28 cellular contexts compared by ENCODE assay signal in genomic region chr2:240446618-240447175, GRCh38.
"Had no signal": no experiment of that assay in that cellular context is flagged by ENCODE, and none has a peak within 500 bp of the region (broad histone marks: within the 10 kb centered on the region; RNA-seq: fewer than 3 reads in every experiment).

No MANE protein-coding gene starts in this region.

- H3K4me1 ChIP-seq: right lobe of liver, upper lobe of right lung had no signal

- H3K36me3 ChIP-seq: neural progenitor cell, neutrophil, ovary, right lobe of liver, thoracic aorta, thyroid gland, upper lobe of right lung, uterus had no signal

- H3K4me3 Mint-ChIP-seq: naive thymus-derived CD4-positive, alpha-beta T cell; natural killer cell; nephron; neural progenitor cell; stimulated activated effector memory CD8-positive, alpha-beta T cell treated with anti-CD3 and anti-CD28 coated beads, Interleukin-12 subunit alpha, Interleukin-12 subunit beta, amount 100 ng/mL, for 72 hours; stimulated activated naive B cell treated with anti-CD40 and anti-IgM and Interleukin-4, amounts not matched to agents 10 μg/mL and 1 μg/mL and 100 μg/mL, for 72 hours; stimulated activated naive CD8-positive, alpha-beta T cell treated with anti-CD3 and anti-CD28 coated beads, Interleukin-15, Interleukin-2, amounts not matched to agents 100 ng/mL and 50 ng/mL, for 24 hours had no signal

- H3K27me3 Mint-ChIP-seq: progenitor cell of endocrine pancreas had no signal

- H3K27ac Mint-ChIP-seq: naive thymus-derived CD4-positive, alpha-beta T cell; natural killer cell; nephron; neural progenitor cell; progenitor cell of endocrine pancreas; stimulated activated effector memory CD8-positive, alpha-beta T cell treated with anti-CD3 and anti-CD28 coated beads, Interleukin-12 subunit alpha, Interleukin-12 subunit beta, amount 100 ng/mL, for 72 hours; stimulated activated naive B cell treated with anti-CD40 and anti-IgM and Interleukin-4, amounts not matched to agents 10 μg/mL and 1 μg/mL and 100 μg/mL, for 72 hours; stimulated activated naive CD8-positive, alpha-beta T cell treated with anti-CD3 and anti-CD28 coated beads, Interleukin-15, Interleukin-2, amounts not matched to agents 100 ng/mL and 50 ng/mL, for 24 hours had no signal

- H2AFZ ChIP-seq: neural progenitor cell, parathyroid adenoma had no signal

- H3K4me3 ChIP-seq: neural progenitor cell, ovary, psoas muscle, right lobe of liver, sigmoid colon, stomach, thoracic aorta, thyroid gland, tibial nerve, upper lobe of right lung, uterus had no signal

- FAIRE-seq: small intestine had no signal

- H3K9me3 ChIP-seq: neutrophil, ovary, psoas muscle, right lobe of liver, sigmoid colon, stomach, thoracic aorta, thyroid gland, tibial nerve, upper lobe of right lung, uterus had no signal

- H3K9ac ChIP-seq: neural progenitor cell, parathyroid adenoma had no signal

- H3K9me3 Mint-ChIP-seq: naive thymus-derived CD4-positive, alpha-beta T cell; natural killer cell; nephron; neural progenitor cell; stimulated activated effector memory CD8-positive, alpha-beta T cell treated with anti-CD3 and anti-CD28 coated beads, Interleukin-12 subunit alpha, Interleukin-12 subunit beta, amount 100 ng/mL, for 72 hours; stimulated activated naive B cell treated with anti-CD40 and anti-IgM and Interleukin-4, amounts not matched to agents 10 μg/mL and 1 μg/mL and 100 μg/mL, for 72 hours; stimulated activated naive CD8-positive, alpha-beta T cell treated with anti-CD3 and anti-CD28 coated beads, Interleukin-15, Interleukin-2, amounts not matched to agents 100 ng/mL and 50 ng/mL, for 24 hours had no signal

- H3K36me3 Mint-ChIP-seq: naive thymus-derived CD4-positive, alpha-beta T cell; natural killer cell; stimulated activated effector memory CD8-positive, alpha-beta T cell treated with anti-CD3 and anti-CD28 coated beads, Interleukin-12 subunit alpha, Interleukin-12 subunit beta, amount 100 ng/mL, for 72 hours had no signal

- DNase-seq: naive thymus-derived CD4-positive, alpha-beta T cell; natural killer cell; nucleus accumbens; ovary; psoas muscle; right lobe of liver; sigmoid colon; small intestine; stimulated activated CD4-positive, alpha-beta T cell treated with anti-CD3 and anti-CD28 coated beads, Interleukin-15, amount 100 ng/mL, for 24 hours; stimulated activated CD4-positive, alpha-beta T cell treated with anti-CD3 and anti-CD28 coated beads, Interleukin-2, amount 100 ng/mL, for 24 hours; stimulated activated CD4-positive, alpha-beta T cell treated with anti-CD3 and anti-CD28 coated beads, Interleukin-2, amount 100 ng/mL, for 48 hours; stimulated activated CD4-positive, alpha-beta T cell treated with anti-CD3 and anti-CD28 coated beads, Interleukin-4, amount 100 ng/mL, for 24 hours; stimulated activated naive B cell treated with anti-CD40 and anti-IgM and Interleukin-4, amounts not matched to agents 10 μg/mL and 1 μg/mL and 100 μg/mL, for 72 hours; stimulated activated naive CD4-positive, alpha-beta T cell treated with Interleukin-2 at 50 U/mL for 16 hours; stomach; thyroid gland; trophoblast cell; upper lobe of right lung; uterus had no signal

- H3K27ac ChIP-seq: neural progenitor cell, neutrophil, ovary, parathyroid adenoma, psoas muscle, right lobe of liver, sigmoid colon, stomach, thoracic aorta, thyroid gland, tibial nerve, upper lobe of right lung, uterus had no signal

- H3K27me3 ChIP-seq: neural progenitor cell, ovary, right lobe of liver, sigmoid colon, thyroid gland, uterus had no signal

- H3K4me1 Mint-ChIP-seq: naive thymus-derived CD4-positive, alpha-beta T cell; natural killer cell; stimulated activated effector memory CD8-positive, alpha-beta T cell treated with anti-CD3 and anti-CD28 coated beads, Interleukin-12 subunit alpha, Interleukin-12 subunit beta, amount 100 ng/mL, for 72 hours had no signal

- H3K4me2 ChIP-seq: neural progenitor cell had no signal
